7 cellular contexts compared by ENCODE assay signal in genomic region chr22:18025898-18026297, GRCh38. TPM values are rescaled to one million over a fixed set of nuclear protein-coding genes. Genes with fewer than 3 reads are reported as not detected.
DNase-seq lines count a peak whose midpoint lies in the region; ATAC-seq, FAIRE-seq and TF ChIP-seq lines count a peak whose summit lies in the region.
"Not testable (repeated sequence)": the region's sequence is repeated elsewhere in the genome, so short reads cannot be mapped to it uniquely, and the experiment has no call there.

No MANE protein-coding gene starts in this region.

- H3K79me2 ChIP-seq in OCI-LY7 (ENCODE audit: insufficient read depth, low read depth, low read length) = peaks cover 10% of the 10 kb centered on the region; the same call in 1 of the 2 replicates
- not testable (repeated sequence) for H3K79me2 ChIP-seq in K562 (ENCODE audit: control insufficient read depth, insufficient read depth, low read length); HepG2 (ENCODE audit: insufficient read depth, low read length)

- ATAC-seq in K562; HepG2; sciatic nerve; stimulated activated effector memory CD8-positive, alpha-beta T cell treated with anti-CD3 and anti-CD28 coated beads, Interleukin-12 subunit alpha, Interleukin-12 subunit beta, amount 100 ng/mL, for 72 hours: not testable (repeated sequence)

- peak overlapping the region; percentile 68; the same call in 1 of the 2 replicates for H3K4me2 ChIP-seq in OCI-LY7 (ENCODE audit: low read length)
- not testable (repeated sequence) for H3K4me2 ChIP-seq in K562 (ENCODE audit: insufficient read depth, low read length); HepG2 (ENCODE audit: low read depth, low read length)

- H3K4me1 ChIP-seq in OCI-LY7 (ENCODE audit: insufficient read depth, low read length, poor library complexity, severe bottlenecking) = peaks cover 75% of the 10 kb centered on the region
- peaks cover 6 to 14% of the 10 kb centered on the region in 2 experiments; a peak in 4 of 5 replicates for H3K4me1 ChIP-seq in K562 (replicated peaks in 1 of 2; ENCODE audit: control insufficient read depth in 2 of 2, insufficient read depth in 2 of 2, low read length in 2 of 2)
- peaks cover 25% of the 10 kb centered on the region for H3K4me1 ChIP-seq in HepG2 (ENCODE audit: insufficient read depth, low read length)

- not testable (repeated sequence) for TF ChIP-seq POLR2A in K562 (conservative IDR thresholded peaks at IDR 0.05); HepG2 (IDR thresholded peaks at IDR 0.05; ENCODE audit: insufficient read depth in 1 of 2, low read depth in 2 of 2, low read length in 2 of 2)

- TF ChIP-seq EP300 in K562 (IDR thresholded peaks at IDR 0.05; ENCODE audit: low read length); HepG2 (IDR thresholded peaks at IDR 0.05; ENCODE audit: low read depth in 2 of 2, low read length in 2 of 2); HepG2 (CRISPR knock-in tag; IDR thresholded peaks at IDR 0.05; ENCODE audit: borderline replicate concordance): not testable (repeated sequence)

- TF ChIP-seq RAD21 in K562 (CRISPR knock-in tag; conservative IDR thresholded peaks at IDR 0.05 in 1 of 2, IDR thresholded peaks at IDR 0.05 in 1 of 2); HepG2 (CRISPR knock-in tag; IDR thresholded peaks at IDR 0.05): not testable (repeated sequence)

- FAIRE-seq in K562 (lab: Jason Lieb, UNC); HepG2 (lab: Jason Lieb, UNC): not testable (repeated sequence)

- DNase-seq in OCI-LY7 (ENCODE audit: low spot score); K562 (ENCODE audit: extremely low read depth in 1 of 4, low spot score in 3 of 4); HepG2 (ENCODE audit: low spot score); neural crest cell (ENCODE audit: low read depth, low spot score); stimulated activated effector memory CD8-positive, alpha-beta T cell treated with anti-CD3 and anti-CD28 coated beads, Interleukin-12 subunit alpha, Interleukin-12 subunit beta, amount 100 ng/mL, for 72 hours (ENCODE audit: low spot score in 2 of 2): not testable (repeated sequence)
- DNase-seq in chondrocyte (ENCODE audit: low spot score) (peak; percentile 5), sciatic nerve (ENCODE audit: low spot score) (peak; percentile 5)

- H3K9me2 ChIP-seq in OCI-LY7 (ENCODE audit: insufficient read depth, low read length) = not testable (repeated sequence)

- not testable (repeated sequence) for H3K9ac ChIP-seq in K562 (ENCODE audit: insufficient read depth in 1 of 2, low read depth in 2 of 2, low read length in 2 of 2); HepG2 (ENCODE audit: insufficient read depth, low read depth, low read length)

- H3K4me3 ChIP-seq in OCI-LY7 (ENCODE audit: low read depth, low read length, poor library complexity, severe bottlenecking); K562; HepG2 (replicated peaks in 1 of 3; ENCODE audit: insufficient read depth in 1 of 3, low read depth in 2 of 3, low read length in 3 of 3): not testable (repeated sequence)

- H3K36me3 ChIP-seq in OCI-LY7 (ENCODE audit: insufficient read depth, low read length); K562 (ENCODE audit: control insufficient read depth, insufficient read depth, low read length); HepG2 (replicated peaks in 1 of 2; ENCODE audit: control insufficient read depth in 1 of 2, insufficient read depth in 2 of 2, low read length in 2 of 2): not testable (repeated sequence)

- H3K36me3 Mint-ChIP-seq in chondrocyte (ENCODE audit: low read depth); neural crest cell (ENCODE audit: low read depth); stimulated activated effector memory CD8-positive, alpha-beta T cell treated with anti-CD3 and anti-CD28 coated beads, Interleukin-12 subunit alpha, Interleukin-12 subunit beta, amount 100 ng/mL, for 72 hours: not testable (repeated sequence)

- not testable (repeated sequence) for H3K27me3 Mint-ChIP-seq in chondrocyte (ENCODE audit: low read depth)
- peaks cover 78% of the 10 kb centered on the region for H3K27me3 Mint-ChIP-seq in neural crest cell (ENCODE audit: low read depth)

- not testable (repeated sequence) for H2AFZ ChIP-seq in OCI-LY7 (ENCODE audit: low read length); K562 (ENCODE audit: low read depth, low read length); HepG2 (ENCODE audit: low read length)

- H3K9me1 ChIP-seq in K562 (ENCODE audit: control insufficient read depth, insufficient read depth, low read length) = not testable (repeated sequence)

- 2% methylated on average over 4 of the region's 4 CpGs for WGBS in K562 (ENCODE audit: insufficient coverage, low coverage, missing lambda C conversion rate)
- WGBS in HepG2 (ENCODE audit: low lambda C conversion rate) = 30% methylated on average over 4 of the region's 4 CpGs

- POLR2A ChIA-PET in OCI-LY7 (lab: Charles Lee) = interaction anchor here (0.6 to 6.4 kb wide), 11 partner anchors 9 to 381 kb away, joined by 3 to 48 read pairs (median 4); no protein-coding TSS in a partner anchor
- POLR2A ChIA-PET in K562 (lab: Yijun Ruan, JAX) = interaction anchor here (0.8 kb wide), 1 partner anchor 12 kb away, joined by 4 read pairs; no protein-coding TSS in a partner anchor
- POLR2A ChIA-PET in HepG2 (lab: Yijun Ruan, JAX) = interaction anchor here (1.0 kb wide), 1 partner anchor 12 kb away, joined by 4 read pairs; no protein-coding TSS in a partner anchor

- not testable (repeated sequence) for H3K4me3 Mint-ChIP-seq in chondrocyte (ENCODE audit: unreplicated experiment)
- H3K4me3 Mint-ChIP-seq in neural crest cell = peak overlapping the region; percentile 21
- peak overlapping the region; percentile 88 for H3K4me3 Mint-ChIP-seq in stimulated activated effector memory CD8-positive, alpha-beta T cell treated with anti-CD3 and anti-CD28 coated beads, Interleukin-12 subunit alpha, Interleukin-12 subunit beta, amount 100 ng/mL, for 72 hours

- not testable (repeated sequence) for TF ChIP-seq CTCF in OCI-LY7 (conservative IDR thresholded peaks at IDR 0.05; ENCODE audit: low read length); K562 (IDR thresholded peaks at IDR 0.05 in 2 of 3, conservative IDR thresholded peaks at IDR 0.05 in 1 of 3; ENCODE audit: insufficient read depth in 2 of 3, low read depth in 1 of 3, low read length in 3 of 3); chondrocyte (IDR thresholded peaks at IDR 0.05); HepG2 (CRISPR knock-in tag; IDR thresholded peaks at IDR 0.05); neural crest cell (conservative IDR thresholded peaks at IDR 0.05)

- BruUV-seq in OCI-LY7 (replicated peaks; lab: Mats Ljungman, UMichigan); K562 (replicated peaks; lab: Mats Ljungman, UMichigan); HepG2 (replicated peaks; lab: Mats Ljungman, UMichigan): not testable (repeated sequence)

- intact Hi-C loops in OCI-LY7 (cut with micrococcal nuclease; ENCODE audit: unreplicated experiment) (loop anchor here (2.0 kb wide), 2 partner anchors 41 to 51 kb away; partner anchors contain the start of gene PEX26), K562 (cut with micrococcal nuclease) (loop anchor here (5.0 to 10.0 kb wide), 3 partner anchors 51 to 191 kb away; partner anchors contain the start of gene PEX26), sciatic nerve (cut with DNase I) (loop anchor here (10.0 kb wide), 2 partner anchors 111 to 201 kb away; no protein-coding TSS in a partner anchor)
- intact Hi-C loops in HepG2 (cut with micrococcal nuclease; ENCODE audit: unreplicated experiment) = not testable (repeated sequence)

- H4K20me1 ChIP-seq in OCI-LY7 (ENCODE audit: insufficient read depth, low read length); K562 (replicated peaks; ENCODE audit: control insufficient read depth, insufficient read depth, low read length); HepG2 (ENCODE audit: insufficient read depth, low read length): not testable (repeated sequence)

- H3K4me1 Mint-ChIP-seq in chondrocyte (ENCODE audit: low read depth) = peaks cover 24% of the 10 kb centered on the region
- peaks cover 22% of the 10 kb centered on the region for H3K4me1 Mint-ChIP-seq in neural crest cell
- peaks cover 16% of the 10 kb centered on the region for H3K4me1 Mint-ChIP-seq in stimulated activated effector memory CD8-positive, alpha-beta T cell treated with anti-CD3 and anti-CD28 coated beads, Interleukin-12 subunit alpha, Interleukin-12 subunit beta, amount 100 ng/mL, for 72 hours

- H3K27me3 ChIP-seq in K562 (ENCODE audit: control insufficient read depth in 2 of 2, insufficient read depth in 2 of 2, low read length in 2 of 2) (peaks cover 21% of the 10 kb centered on the region in 2 experiments; a peak in 4 of 5 replicates), HepG2 (ENCODE audit: control insufficient read depth in 1 of 2, insufficient read depth in 2 of 2, low read length in 2 of 2) (peaks cover 0 to 20% of the 10 kb centered on the region in 2 experiments; a peak in 4 of 5 replicates)

- CTCF ChIA-PET in OCI-LY7 (lab: Charles Lee; ENCODE audit: unreplicated experiment) = interaction anchor here (1.0 to 1.3 kb wide), 2 partner anchors 37 to 44 kb away, joined by 3 read pairs; no protein-coding TSS in a partner anchor
- CTCF ChIA-PET in K562 (lab: Yijun Ruan, JAX; ENCODE audit: low intra/inter-chr PET ratio) = interaction anchor here (0.9 kb wide), 1 partner anchor 50 kb away, joined by 3 read pairs; no protein-coding TSS in a partner anchor
- CTCF ChIA-PET in HepG2 (lab: Yijun Ruan, JAX; ENCODE audit: low intra/inter-chr PET ratio, low total read pairs) = not testable (repeated sequence)

- not testable (repeated sequence) for H3K9me3 ChIP-seq in OCI-LY7 (ENCODE audit: low read length); K562 (replicated peaks; ENCODE audit: control insufficient read depth, insufficient read depth, low read depth, low read length); HepG2 (ENCODE audit: low read length)

- H3K27ac ChIP-seq in OCI-LY7 (ENCODE audit: low read depth, low read length, poor library complexity, severe bottlenecking); K562 (ENCODE audit: extremely low read depth, low read depth, low read length); HepG2 (ENCODE audit: extremely low read length, insufficient read depth, low read length): not testable (repeated sequence)

- not testable (repeated sequence) for H3K27ac Mint-ChIP-seq in chondrocyte (ENCODE audit: unreplicated experiment); neural crest cell (ENCODE audit: unreplicated experiment); stimulated activated effector memory CD8-positive, alpha-beta T cell treated with anti-CD3 and anti-CD28 coated beads, Interleukin-12 subunit alpha, Interleukin-12 subunit beta, amount 100 ng/mL, for 72 hours

- H3K9me3 Mint-ChIP-seq in chondrocyte (ENCODE audit: low read depth); neural crest cell; stimulated activated effector memory CD8-positive, alpha-beta T cell treated with anti-CD3 and anti-CD28 coated beads, Interleukin-12 subunit alpha, Interleukin-12 subunit beta, amount 100 ng/mL, for 72 hours: not testable (repeated sequence)

- in situ Hi-C loops in K562 (cut with MboI) = not testable (repeated sequence)
- in situ Hi-C loops in HepG2 (cut with HindIII; ENCODE audit: extremely low pct_ligation_motif_present, low pct_unique_long_range_greater_than_20kb) = loop anchor here (10.0 kb wide), 2 partner anchors 111 to 191 kb away; no protein-coding TSS in a partner anchor

RNA-seq across cellular contexts. Expression of gene MICAL3, which starts 1.5 kb away (rescaled TPM):
- 80.9 and 93.2 TPM in 2 replicates for total RNA-seq in OCI-LY7 (2014; rRNA removed; shearing (Covaris generic))
- total RNA-seq in OCI-LY7 (2022) (175 and 210 TPM in 2 replicates), K562 (2014; rRNA removed) (9.5 and 14.0 TPM in 2 replicates), K562 (2014; rRNA removed; fragmentation: Illumina TruSeq; extraction: Trizol) (15.7 and 17.8 TPM in 2 replicates), K562 (2015; rRNA removed; fragmentation: Illumina TruSeq; extraction: Trizol) (9.3 and 10.3 TPM in 2 replicates), K562 (2021) (32.1 and 36.0 TPM in 2 replicates), chondrocyte (49.6 to 74.4 TPM (median 68.2 TPM) in 3 replicates), HepG2 (2016; rRNA removed; fragmentation: Illumina TruSeq; extraction: Trizol) (9.5 and 12.5 TPM in 2 replicates), neural crest cell (84.5 and 87.1 TPM in 2 replicates), sciatic nerve (131 TPM)
- total RNA-seq in K562 (2011; cell fraction: chromatin; rRNA removed; ENCODE audit: low replicate concordance) = 186 and 197 TPM in 2 replicates
- total RNA-seq in K562 (2011; cell fraction: nucleolus; rRNA removed) = 71.9 and 74.6 TPM in 2 replicates
- total RNA-seq in K562 (2011; cell fraction: nucleoplasm; rRNA removed) = 116 and 129 TPM in 2 replicates
- polyA plus RNA-seq in K562 (2011; rRNA removed) (12.3 and 14.2 TPM in 2 replicates), K562 (2014; fragmentation: Illumina TruSeq; extraction: Trizol) (22.3 and 27.0 TPM in 2 replicates), K562 (2014; fragmentation: Nextera tagmentation; extraction: Ambion mirVana) (under 1 TPM; 0.53 to 0.56 TPM), K562 (2014; rRNA removed) (13.9 and 15.2 TPM in 2 replicates), HepG2 (2011; rRNA removed) (5.3 and 5.6 TPM in 2 replicates)
- 5.0 and 6.0 TPM in 2 replicates for polyA plus RNA-seq in K562 (2011; cell fraction: cytosol; rRNA removed)
- 39.1 and 45.0 TPM in 2 replicates for polyA plus RNA-seq in K562 (2011; cell fraction: nucleus; rRNA removed)
- polyA plus RNA-seq in K562 (2012) = 16.9 and 18.8 TPM in 2 replicates
- 30.0 and 32.4 TPM in 2 replicates for polyA minus RNA-seq in K562 (2011; rRNA and poly(A)+ RNA removed)
- 14.7 and 15.1 TPM in 2 replicates for polyA minus RNA-seq in K562 (2011; cell fraction: cytosol; rRNA and poly(A)+ RNA removed)
- 25.6 and 42.9 TPM in 2 replicates for polyA minus RNA-seq in K562 (2011; cell fraction: nucleus; rRNA and poly(A)+ RNA removed)
- 2.6 and 2.9 TPM in 2 replicates for total RNA-seq in HepG2 (2016; cell fraction: cytosol; rRNA removed; fragmentation: Illumina TruSeq; extraction: Trizol; ENCODE audit: low read depth)
- total RNA-seq in HepG2 (2016; cell fraction: insoluble cytoplasmic fraction; rRNA removed; fragmentation: Illumina TruSeq; extraction: Trizol) = 8.6 and 11.9 TPM in 2 replicates
- 4.2 and 6.1 TPM in 2 replicates for total RNA-seq in HepG2 (2016; cell fraction: membrane; rRNA removed; fragmentation: Illumina TruSeq; extraction: Trizol)
- 31.3 and 35.0 TPM in 2 replicates for total RNA-seq in HepG2 (2016; cell fraction: nucleus; rRNA removed; fragmentation: Illumina TruSeq; extraction: Trizol)
- polyA plus RNA-seq in HepG2 (2011; cell fraction: cytosol; rRNA removed) = 2.5 and 3.1 TPM in 2 replicates
- polyA plus RNA-seq in HepG2 (2011; cell fraction: nucleus; rRNA removed) = 32.9 and 43.0 TPM in 2 replicates
- 9.2 and 10.8 TPM in 2 replicates for polyA plus RNA-seq in HepG2 (2012)
- 0.59 and 1.1 TPM in 2 replicates for polyA plus RNA-seq in HepG2 (2016; cell fraction: cytosol; fragmentation: Illumina TruSeq; extraction: Trizol; ENCODE audit: low read depth)
- 3.5 and 3.6 TPM in 2 replicates for polyA plus RNA-seq in HepG2 (2016; cell fraction: insoluble cytoplasmic fraction; fragmentation: Illumina TruSeq; extraction: Trizol; ENCODE audit: low read depth)
- 0.53 and 1.1 TPM in 2 replicates for polyA plus RNA-seq in HepG2 (2016; cell fraction: membrane; fragmentation: Illumina TruSeq; extraction: Trizol; ENCODE audit: low read depth)
- polyA plus RNA-seq in HepG2 (2016; cell fraction: nucleus; fragmentation: Illumina TruSeq; extraction: Trizol; ENCODE audit: insufficient read depth, low read depth) = 34.4 and 36.4 TPM in 2 replicates
- polyA minus RNA-seq in HepG2 (2011; rRNA and poly(A)+ RNA removed; ENCODE audit: low replicate concordance) = 12.7 and 28.5 TPM in 2 replicates
- polyA minus RNA-seq in HepG2 (2011; cell fraction: cytosol; rRNA and poly(A)+ RNA removed) = 3.7 and 4.4 TPM in 2 replicates
- 28.5 and 33.0 TPM in 2 replicates for polyA minus RNA-seq in HepG2 (2011; cell fraction: nucleus; rRNA and poly(A)+ RNA removed)

RNA-seq across cellular contexts. Expression of gene PEX26, which starts 51.9 kb away (rescaled TPM):
- total RNA-seq in OCI-LY7 (2014; rRNA removed; shearing (Covaris generic)) = 17.6 and 22.4 TPM in 2 replicates
- 37.8 and 43.5 TPM in 2 replicates for total RNA-seq in OCI-LY7 (2022)
- 19.0 and 32.2 TPM in 2 replicates for total RNA-seq in K562 (2011; cell fraction: chromatin; rRNA removed; ENCODE audit: low replicate concordance)
- total RNA-seq in K562 (2011; cell fraction: nucleolus; rRNA removed) = 21.4 and 24.3 TPM in 2 replicates
- 22.4 and 37.3 TPM in 2 replicates for total RNA-seq in K562 (2011; cell fraction: nucleoplasm; rRNA removed)
- total RNA-seq in K562 (2014; rRNA removed) = 17.4 and 23.3 TPM in 2 replicates
- 14.4 and 15.6 TPM in 2 replicates for total RNA-seq in K562 (2014; rRNA removed; fragmentation: Illumina TruSeq; extraction: Trizol)
- total RNA-seq in K562 (2015; rRNA removed; fragmentation: Illumina TruSeq; extraction: Trizol) = 12.6 and 13.3 TPM in 2 replicates
- 35.8 and 39.6 TPM in 2 replicates for total RNA-seq in K562 (2021)
- 19.0 and 21.9 TPM in 2 replicates for polyA plus RNA-seq in K562 (2011; rRNA removed)
- 21.6 and 31.5 TPM in 2 replicates for polyA plus RNA-seq in K562 (2011; cell fraction: cytosol; rRNA removed)
- polyA plus RNA-seq in K562 (2011; cell fraction: nucleus; rRNA removed) = 17.8 and 23.4 TPM in 2 replicates
- polyA plus RNA-seq in K562 (2012) = 18.4 and 21.4 TPM in 2 replicates
- 20.5 and 21.0 TPM in 2 replicates for polyA plus RNA-seq in K562 (2014; fragmentation: Illumina TruSeq; extraction: Trizol)
- polyA plus RNA-seq in K562 (2014; fragmentation: Nextera tagmentation; extraction: Ambion mirVana) = under 1 TPM; 0.35 to 0.72 TPM
- polyA plus RNA-seq in K562 (2014; rRNA removed) = 19.5 and 23.1 TPM in 2 replicates
- polyA minus RNA-seq in K562 (2011; rRNA and poly(A)+ RNA removed) = 14.3 and 21.6 TPM in 2 replicates
- 12.3 and 19.2 TPM in 2 replicates for polyA minus RNA-seq in K562 (2011; cell fraction: cytosol; rRNA and poly(A)+ RNA removed)
- 8.6 and 12.6 TPM in 2 replicates for polyA minus RNA-seq in K562 (2011; cell fraction: nucleus; rRNA and poly(A)+ RNA removed)
- 33.4 to 34.4 TPM (median 33.7 TPM) in 3 replicates for total RNA-seq in chondrocyte
- total RNA-seq in HepG2 (2016; rRNA removed; fragmentation: Illumina TruSeq; extraction: Trizol) = 25.1 and 30.6 TPM in 2 replicates
- 3.6 and 6.1 TPM in 2 replicates for total RNA-seq in HepG2 (2016; cell fraction: cytosol; rRNA removed; fragmentation: Illumina TruSeq; extraction: Trizol; ENCODE audit: low read depth)
- 26.6 and 27.5 TPM in 2 replicates for total RNA-seq in HepG2 (2016; cell fraction: insoluble cytoplasmic fraction; rRNA removed; fragmentation: Illumina TruSeq; extraction: Trizol)
- total RNA-seq in HepG2 (2016; cell fraction: membrane; rRNA removed; fragmentation: Illumina TruSeq; extraction: Trizol) = 23.5 and 27.1 TPM in 2 replicates
- 13.8 and 17.8 TPM in 2 replicates for total RNA-seq in HepG2 (2016; cell fraction: nucleus; rRNA removed; fragmentation: Illumina TruSeq; extraction: Trizol)
- 10.6 and 15.4 TPM in 2 replicates for polyA plus RNA-seq in HepG2 (2011; rRNA removed)
- polyA plus RNA-seq in HepG2 (2011; cell fraction: cytosol; rRNA removed) = 12.4 and 12.5 TPM in 2 replicates
- polyA plus RNA-seq in HepG2 (2011; cell fraction: nucleus; rRNA removed) = 13.5 and 14.8 TPM in 2 replicates
- polyA plus RNA-seq in HepG2 (2012) = 13.4 and 14.4 TPM in 2 replicates
- 4.6 and 6.3 TPM in 2 replicates for polyA plus RNA-seq in HepG2 (2016; cell fraction: cytosol; fragmentation: Illumina TruSeq; extraction: Trizol; ENCODE audit: low read depth)
- 25.9 and 26.3 TPM in 2 replicates for polyA plus RNA-seq in HepG2 (2016; cell fraction: insoluble cytoplasmic fraction; fragmentation: Illumina TruSeq; extraction: Trizol; ENCODE audit: low read depth)
- polyA plus RNA-seq in HepG2 (2016; cell fraction: membrane; fragmentation: Illumina TruSeq; extraction: Trizol; ENCODE audit: low read depth) = 15.8 and 17.3 TPM in 2 replicates
- polyA plus RNA-seq in HepG2 (2016; cell fraction: nucleus; fragmentation: Illumina TruSeq; extraction: Trizol; ENCODE audit: insufficient read depth, low read depth) = 17.9 and 18.6 TPM in 2 replicates
- 35.9 and 42.8 TPM in 2 replicates for polyA minus RNA-seq in HepG2 (2011; rRNA and poly(A)+ RNA removed; ENCODE audit: low replicate concordance)
- polyA minus RNA-seq in HepG2 (2011; cell fraction: cytosol; rRNA and poly(A)+ RNA removed) = 9.6 and 11.4 TPM in 2 replicates
- polyA minus RNA-seq in HepG2 (2011; cell fraction: nucleus; rRNA and poly(A)+ RNA removed) = 11.6 and 14.2 TPM in 2 replicates
- 44.9 and 46.0 TPM in 2 replicates for total RNA-seq in neural crest cell
- 25.9 TPM for total RNA-seq in sciatic nerve
